Comparison of ENCODE assay signal across 11 cellular contexts in the genomic region with DNA sequence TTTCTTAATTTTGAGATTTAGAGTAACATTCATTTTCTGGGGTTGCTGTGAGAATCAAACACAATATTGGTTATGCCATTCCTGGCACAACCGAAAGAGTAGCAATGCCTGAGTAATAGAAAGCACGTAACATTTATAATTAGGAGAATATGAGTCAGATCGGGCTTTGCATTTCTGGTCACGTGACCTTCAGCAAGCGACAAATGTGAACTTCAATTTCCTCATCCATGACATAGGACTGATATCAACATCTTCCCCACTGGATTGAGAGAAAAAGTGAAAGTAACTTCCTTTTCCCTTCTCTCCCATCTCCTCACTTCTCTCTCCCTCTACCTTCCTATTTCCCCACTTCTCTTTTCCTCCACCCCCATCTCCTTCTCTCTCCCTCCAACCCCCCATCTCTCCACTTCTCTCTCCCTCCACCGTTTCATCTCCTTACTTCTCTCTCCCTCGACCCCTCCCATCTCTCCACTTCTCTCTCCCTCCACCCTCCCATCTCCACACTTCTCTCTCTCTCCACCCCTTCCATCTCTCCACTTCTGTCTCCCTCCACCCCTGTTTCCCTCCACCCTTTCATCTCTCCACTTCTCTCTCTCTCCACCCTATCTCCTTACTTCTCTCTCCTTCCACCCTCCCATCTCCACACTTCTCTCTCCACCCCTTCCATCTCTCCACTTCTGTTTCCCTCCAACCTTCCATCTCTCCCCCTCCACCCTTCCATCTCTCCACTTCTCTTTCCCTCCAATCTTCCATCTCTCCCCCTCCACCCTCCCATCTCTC.
DNase-seq lines count a peak whose midpoint lies in the region; ATAC-seq and TF ChIP-seq lines count a peak whose summit lies in the region.
"Had no signal": no experiment of that assay in that cellular context is flagged by ENCODE, and none has a peak within 500 bp of the region (broad histone marks: within the 10 kb centered on the region; RNA-seq: fewer than 3 reads in every experiment).

No MANE protein-coding gene starts in this region.

- ATAC-seq in GM19351 (IDR thresholded peaks at IDR 0.05; ENCODE audit: unreplicated experiment) (no peak), HG02870 (IDR thresholded peaks at IDR 0.05; ENCODE audit: unreplicated experiment) (no peak)

- DNase-seq in AG04449 (ENCODE audit: low read depth, low spot score) (no peak), GM12865 (ENCODE audit: low read depth) (peak; percentile 57), OCI-M1 (lab: John Stamatoyannopoulos, UW) (peak; percentile 34), iris pigment epithelial cell (ENCODE audit: low read depth) (peak; percentile 11), NCI-H2171 (lab: John Stamatoyannopoulos, UW) (no peak)
- no peak for DNase-seq in activated CD4-positive, alpha-beta T cell treated with anti-CD3 and anti-CD28 coated beads, Interleukin-2, amount 50 U/mL, for 1 hour
- DNase-seq: NCI-H226, WERI-Rb-1 had no signal

- H3K4me3 ChIP-seq in AG04449 (ENCODE audit: low read depth, low read length) (peak overlapping the region; percentile 32), GM12865 (ENCODE audit: low read depth, low read length) (no peak overlapping the region)
- H3K4me3 ChIP-seq: hepatocyte had no signal

- CTCF ChIA-PET in AG04449 (lab: Yijun Ruan, JAX) = no interaction called here

- TF ChIP-seq CTCF in AG04449 (IDR thresholded peaks at IDR 0.05; ENCODE audit: insufficient read depth, low read length, missing control alignments) (no peak), GM12865 (IDR thresholded peaks at IDR 0.05; ENCODE audit: insufficient read depth, low read depth, low read length, missing control alignments) (no peak)

- POLR2A ChIA-PET in AG04449 (lab: Yijun Ruan, JAX) = no interaction called here

Comparison
In these comparisons a context has a peak if more than half of its experiments do, and no peak if none do; other contexts are left out.
1. DNase-seq: peak in GM12865 (single experiment), OCI-M1 (single experiment) and iris pigment epithelial cell (single experiment); none in AG04449 (single experiment), activated CD4-positive, alpha-beta T cell treated with anti-CD3 and anti-CD28 coated beads, Interleukin-2, amount 50 U/mL, for 1 hour (single experiment) and NCI-H2171 (single experiment).